In genomic region chr1:19662313-19662712, GRCh38 we compare ENCODE assay signal across 23 cellular contexts. TPM values are rescaled to one million over a fixed set of nuclear protein-coding genes. Genes with fewer than 3 reads are reported as not detected.
"Had no signal": no experiment of that assay in that cellular context is flagged by ENCODE, and none has a peak within 500 bp of the region (broad histone marks: within the 10 kb centered on the region; RNA-seq: fewer than 3 reads in every experiment).

No MANE protein-coding gene starts in this region.

- H3K27ac ChIP-seq: colonic mucosa, epithelial cell of prostate, esophagus squamous epithelium, gastrocnemius medialis, heart right ventricle, left lung, lower lobe of right lung had no signal

- DNase-seq: colonic mucosa, cortex of kidney, endodermal cell, esophagus squamous epithelium, foreskin melanocyte, gastrocnemius medialis, glutamatergic neuron, heart right ventricle, left cardiac atrium, left lung, left ventricle myocardium superior, lower lobe of right lung had no signal

- H3K4me3 ChIP-seq: colonic mucosa, esophagus squamous epithelium, gastrocnemius medialis, heart right ventricle, left lung, lower lobe of right lung, mucosa of descending colon had no signal

- H3K27ac Mint-ChIP-seq: dendritic cell treated with granulocyte-macrophage colony-stimulating factor and Interleukin-4, amounts not matched to agents 40 ng/mL and 50 ng/mL, for 4 days; effector memory CD8-positive, alpha-beta T cell; endodermal cell; mesothelial cell of epicardium had no signal

- H3K36me3 Mint-ChIP-seq: mesothelial cell of epicardium had no signal

- ATAC-seq: gastrocnemius medialis, heart right ventricle, left cardiac atrium, left ventricle myocardium superior had no signal

- H3K9me3 ChIP-seq: colonic mucosa, esophagus squamous epithelium, gastrocnemius medialis, heart right ventricle, left lung, lower lobe of right lung, mucosa of descending colon had no signal

- H3K36me3 ChIP-seq: colonic mucosa, gastrocnemius medialis, left lung, lower lobe of right lung had no signal

- H3K4me3 Mint-ChIP-seq: dendritic cell treated with granulocyte-macrophage colony-stimulating factor and Interleukin-4, amounts not matched to agents 40 ng/mL and 50 ng/mL, for 4 days; effector memory CD8-positive, alpha-beta T cell; endodermal cell; mesothelial cell of epicardium had no signal

- H3K4me1 ChIP-seq: colonic mucosa, lower lobe of right lung had no signal

RNA-seq across cellular contexts. Expression of gene HTR6, which starts 2.4 kb away (rescaled TPM):
- total RNA-seq: colonic mucosa, esophagus mucosa, esophagus squamous epithelium, gastrocnemius medialis, glomerular endothelial cell, heart right ventricle, kidney epithelial cell, left cardiac atrium, left lung, left ventricle myocardium superior, lower lobe of right lung, lung microvascular endothelial cell, mesenteric fat pad, mucosa of descending colon had no signal
- polyA plus RNA-seq: heart right ventricle, keratinocyte had no signal
